In the genomic region with DNA sequence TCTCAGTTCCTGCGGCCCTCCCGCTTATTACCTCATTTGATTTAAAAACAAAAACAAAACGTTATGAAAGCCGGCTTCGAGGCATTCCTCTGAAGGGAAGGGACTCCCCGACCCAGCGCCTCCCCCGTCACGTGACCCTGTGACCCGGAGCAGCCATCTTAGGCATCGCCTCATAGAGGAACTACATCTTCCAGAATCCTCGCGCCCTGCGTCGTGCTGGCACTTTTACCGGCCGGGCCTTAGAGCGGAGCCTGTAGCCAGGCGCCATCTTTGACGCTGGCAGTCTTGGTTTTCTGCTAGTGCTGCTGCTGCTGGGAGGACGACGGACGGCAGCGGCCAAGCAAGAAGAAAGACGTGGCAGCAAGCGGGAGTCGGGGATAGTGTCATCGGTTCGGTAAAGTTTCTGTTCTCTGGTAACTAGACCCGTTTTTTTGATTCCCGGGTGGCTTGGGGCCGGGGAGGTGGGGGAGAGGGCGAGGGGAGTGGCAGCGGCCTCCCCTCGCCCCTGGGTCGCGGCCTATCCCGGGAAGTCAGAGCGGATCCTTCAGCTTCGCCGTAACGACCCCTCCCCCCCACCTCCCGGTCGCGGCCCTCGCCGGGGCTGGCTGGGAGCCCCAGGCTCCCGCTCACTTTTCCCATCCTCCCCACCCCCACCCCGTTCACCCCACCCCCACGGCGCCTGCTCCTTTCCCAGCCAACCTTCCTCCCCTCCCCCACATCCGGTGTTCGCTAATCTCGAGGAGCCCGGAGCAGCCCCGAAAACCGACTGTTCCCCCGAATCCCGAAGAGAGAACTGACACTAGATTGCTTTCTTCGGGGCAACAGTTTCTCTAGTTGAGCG, we compare ENCODE assay signal across 8 cellular contexts. TPM values are rescaled to one million over a fixed set of nuclear protein-coding genes. Genes with fewer than 3 reads are reported as not detected.
DNase-seq lines count a peak whose midpoint lies in the region; ATAC-seq and TF ChIP-seq lines count a peak whose summit lies in the region.

A gene with protein sequence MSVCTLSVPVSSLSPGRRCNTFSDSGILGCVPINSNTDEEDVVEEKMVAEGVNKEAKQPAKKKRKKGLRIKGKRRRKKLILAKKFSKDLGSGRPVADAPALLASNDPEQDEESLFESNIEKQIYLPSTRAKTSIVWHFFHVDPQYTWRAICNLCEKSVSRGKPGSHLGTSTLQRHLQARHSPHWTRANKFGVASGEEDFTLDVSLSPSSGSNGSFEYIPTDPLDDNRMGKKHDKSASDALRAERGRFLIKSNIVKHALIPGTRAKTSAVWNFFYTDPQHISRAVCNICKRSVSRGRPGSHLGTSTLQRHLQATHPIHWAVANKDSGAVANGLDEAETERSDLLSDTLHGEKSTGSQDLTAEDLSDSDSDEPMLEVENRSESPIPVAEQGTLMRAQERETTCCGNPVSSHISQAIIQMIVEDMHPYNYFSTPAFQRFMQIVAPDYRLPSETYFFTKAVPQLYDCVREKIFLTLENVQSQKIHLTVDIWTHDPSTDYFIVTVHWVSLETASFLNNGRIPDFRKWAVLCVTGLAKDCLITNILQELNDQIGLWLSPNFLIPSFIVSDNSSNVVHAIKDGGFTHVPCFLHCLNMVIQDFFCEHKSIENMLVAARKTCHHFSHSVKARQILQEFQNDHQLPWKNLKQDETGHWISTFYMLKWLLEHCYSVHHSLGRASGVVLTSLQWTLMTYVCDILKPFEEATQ (N-terminal part only) (plus strand): TSS at position 242 of the 841 bp plus-strand sequence. CDS start 1,900 bp downstream, outside the sequence.
A gene (plus strand): TSS at position 242 of the 841 bp plus-strand sequence. CDS start 21,448 bp downstream, outside the sequence.

- H3K4me3 ChIP-seq in right atrium auricular region, result peak within 1 kb of the TSS; percentile 65 to 73
- H3K4me3 ChIP-seq in uterus, result peak within 1 kb of the TSS; percentile 63 to 73

- no peaks in the 10 kb centered on the region for H3K9me3 ChIP-seq in right atrium auricular region
- H3K9me3 ChIP-seq in uterus, result no peaks in the 10 kb centered on the region

- peak; percentile 69 to 70 for TF ChIP-seq POLR2A in uterus (IDR thresholded peaks at IDR 0.05)

- DNase-seq in NCI-H187 treated with DMSO at 0.1 percent for 48 hours (lab: John Stamatoyannopoulos, UW) (peak; percentile 99), anterior cingulate cortex (lab: John Stamatoyannopoulos, UW) (peak; percentile 83 to 99 (median 97)), right atrium auricular region (ENCODE audit: low spot score) (peak; percentile 100), pulmonary artery endothelial cell (ENCODE audit: low read depth, low spot score) (peak; percentile 95), uterus (peak; percentile 98 to 100)

- peak; percentile 96 for ATAC-seq in GM18499 (IDR thresholded peaks at IDR 0.05; ENCODE audit: insufficient read depth, unreplicated experiment)
- peak; percentile 98 for ATAC-seq in HG02943 (IDR thresholded peaks at IDR 0.05; ENCODE audit: low read depth, unreplicated experiment)

- H3K4me1 ChIP-seq in right atrium auricular region (peaks cover 0 to 47% of the 10 kb centered on the region in 2 donors), uterus (peaks cover 0 to 8% of the 10 kb centered on the region in 2 donors)

- H3K36me3 ChIP-seq in right atrium auricular region (no peaks in the 10 kb centered on the region), uterus (no peaks in the 10 kb centered on the region)

- intact Hi-C loops in T-helper 2 cell treated with Interferon-gamma antibody and Interleukin-4, amounts not matched to agents 100 ng/mL and 5 ng/mL, for 36 hours (cut with micrococcal nuclease), result loop anchor here (1.0 to 10.0 kb wide), 8 partner anchors 30 to 1448 kb away; a partner anchor contains a TSS
- intact Hi-C loops in uterus (cut with DNase I; ENCODE audit: low total_unique reads), result no loop called here

- no peak for TF ChIP-seq CTCF in right atrium auricular region (IDR thresholded peaks at IDR 0.05)
- TF ChIP-seq CTCF in uterus (IDR thresholded peaks at IDR 0.05), result no peak

- H3K27ac ChIP-seq in right atrium auricular region, result peak within 1 kb of the TSS; percentile 94 to 97
- H3K27ac ChIP-seq in uterus, result peak within 1 kb of the TSS; percentile 93 to 97

- H3K27me3 ChIP-seq in right atrium auricular region, result no peaks in the 10 kb centered on the region
- H3K27me3 ChIP-seq in uterus, result no peaks in the 10 kb centered on the region

RNA-seq across cellular contexts. Expression of the first gene that starts in this region (rescaled TPM):
- 20.5 and 20.7 TPM in 2 replicates for total RNA-seq in T-helper 2 cell treated with Interferon-gamma antibody and Interleukin-4, amounts not matched to agents 100 ng/mL and 5 ng/mL, for 36 hours
- 10 to 100 TPM in 1 of 2 donors, 1 to 10 TPM in 1; 8.6 to 13.4 TPM for total RNA-seq in right atrium auricular region
- total RNA-seq in pulmonary artery endothelial cell, result 10.6 and 11.2 TPM in 2 replicates
- total RNA-seq in uterus, result 10 to 100 TPM in 3 of 4 donors, 1 to 10 TPM in 1; 2.3 to 63.2 (median 30.6) TPM

RNA-seq across cellular contexts. Expression of the second gene that starts in this region (rescaled TPM):
- 76.3 and 80.8 TPM in 2 replicates for total RNA-seq in T-helper 2 cell treated with Interferon-gamma antibody and Interleukin-4, amounts not matched to agents 100 ng/mL and 5 ng/mL, for 36 hours
- total RNA-seq in right atrium auricular region (10 to 100 TPM; 53.1 to 56.0 TPM), pulmonary artery endothelial cell (98.7 and 107 TPM in 2 replicates), uterus (100 to 1,000 TPM in 1 of 4 donors, 10 to 100 TPM in 3; 60.9 to 179 (median 87.1) TPM)

Comparison
In these comparisons a context has a peak if more than half of its experiments do, and no peak if none do; other contexts are left out.
1. Peak in every context shown above with its lines: DNase-seq, ATAC-seq, H3K4me3 ChIP-seq and H3K27ac ChIP-seq.